In genomic region chr3:71127463-71128243, GRCh38 we compare ENCODE assay signal across 8 cellular contexts.
DNase-seq lines count a peak whose midpoint lies in the region; ATAC-seq and TF ChIP-seq lines count a peak whose summit lies in the region.

No MANE protein-coding gene starts in this region.

- no peak for ATAC-seq in HG02798 (IDR thresholded peaks at IDR 0.05; ENCODE audit: poor library complexity, unreplicated experiment)

- 84 to 86% methylated on average over 10 of the region's 10 CpGs for WGBS in GM23248 (ENCODE audit: low coverage in 1 of 2, low lambda C conversion rate in 2 of 2, missing lambda C conversion rate in 2 of 2), 2 experiments
- WGBS in esophagus squamous epithelium, 2 donors, result 38 to 46% methylated on average over 10 of the region's 10 CpGs

- no peak for TF ChIP-seq POLR2A in esophagus squamous epithelium (IDR thresholded peaks at IDR 0.05)

- H3K4me3 Mint-ChIP-seq in activated CD4-positive, alpha-beta T cell treated with anti-CD3 and anti-CD28 coated beads, Interleukin-2, amount 10 ng/mL, durations not matched to agents 24 days and 14 days, result peak overlapping the region; percentile 96

- no peaks in the 10 kb centered on the region for H3K9me3 Mint-ChIP-seq in activated CD4-positive, alpha-beta T cell treated with anti-CD3 and anti-CD28 coated beads, Interleukin-2, amount 10 ng/mL, durations not matched to agents 24 days and 14 days

- no peak overlapping the region for H3K9ac ChIP-seq in GM23248

- no peaks in the 10 kb centered on the region for H3F3A ChIP-seq in GM23248 (ENCODE audit: insufficient read depth)

- H3K27ac ChIP-seq in GM23248, result no peak overlapping the region
- H3K27ac ChIP-seq in esophagus squamous epithelium, result peak overlapping the region; percentile 1 to 94 (median 82)
- peak overlapping the region in 13 of 21 experiments; percentile 11 to 88 (median 42) for H3K27ac ChIP-seq in skin epidermis

- H3K36me3 Mint-ChIP-seq in activated CD4-positive, alpha-beta T cell treated with anti-CD3 and anti-CD28 coated beads, Interleukin-2, amount 10 ng/mL, durations not matched to agents 24 days and 14 days (ENCODE audit: low read depth), result peaks cover 29% of the 10 kb centered on the region

- no peaks in the 10 kb centered on the region for H3K27me3 ChIP-seq in GM23248 (replicated peaks; ENCODE audit: insufficient read depth)
- H3K27me3 ChIP-seq in esophagus squamous epithelium, result no peaks in the 10 kb centered on the region

- in situ Hi-C loops in GM23248 (cut with MboI), result no loop called here

- H3K4me1 Mint-ChIP-seq in activated CD4-positive, alpha-beta T cell treated with anti-CD3 and anti-CD28 coated beads, Interleukin-2, amount 10 ng/mL, durations not matched to agents 24 days and 14 days, result peaks cover 62% of the 10 kb centered on the region

- peak overlapping the region; percentile 22 for H3K4me2 ChIP-seq in GM23248 (ENCODE audit: unreplicated experiment)

- H3K27me3 Mint-ChIP-seq in activated CD4-positive, alpha-beta T cell treated with anti-CD3 and anti-CD28 coated beads, Interleukin-2, amount 10 ng/mL, durations not matched to agents 24 days and 14 days, result no peaks in the 10 kb centered on the region

- no peaks in the 10 kb centered on the region for H3K9me3 ChIP-seq in GM23248 (ENCODE audit: low read depth)
- no peaks in the 10 kb centered on the region for H3K9me3 ChIP-seq in esophagus squamous epithelium

- no peaks in the 10 kb centered on the region for H3K36me3 ChIP-seq in GM23248 (ENCODE audit: low read depth)
- no peaks in the 10 kb centered on the region for H3K36me3 ChIP-seq in esophagus squamous epithelium

- no peaks in the 10 kb centered on the region for H3K79me2 ChIP-seq in GM23248 (ENCODE audit: insufficient read depth)

- H3K27ac Mint-ChIP-seq in activated CD4-positive, alpha-beta T cell treated with anti-CD3 and anti-CD28 coated beads, Interleukin-2, amount 10 ng/mL, durations not matched to agents 24 days and 14 days, result peak overlapping the region; percentile 87

- TF ChIP-seq CTCF in esophagus squamous epithelium (IDR thresholded peaks at IDR 0.05) (no peak), foreskin fibroblast (IDR thresholded peaks at IDR 0.05; ENCODE audit: low read depth, low read length) (no peak)

- intact Hi-C loops in activated CD4-positive, alpha-beta T cell treated with anti-CD3 and anti-CD28 coated beads, Interleukin-2, amount 10 ng/mL, durations not matched to agents 24 days and 14 days (cut with micrococcal nuclease), result loop anchor here (1.0 to 5.0 kb wide), 11 partner anchors 18 to 459 kb away; no protein-coding TSS in a partner anchor
- intact Hi-C loops in esophagus squamous epithelium (cut with DNase I), result no loop called here

- DNase-seq in GM23248, result peak; percentile 41
- DNase-seq in activated CD4-positive, alpha-beta T cell treated with anti-CD3 and anti-CD28 coated beads, Interleukin-2, amount 10 ng/mL, durations not matched to agents 24 days and 14 days, result peak; percentile 79
- DNase-seq in esophagus squamous epithelium (lab: John Stamatoyannopoulos, UW), result no peak
- no peak for DNase-seq in foreskin fibroblast
- DNase-seq in DMS114 treated with DMSO at 0.1 percent for 48 hours (lab: John Stamatoyannopoulos, UW; ENCODE audit: unreplicated experiment), result no peak
- no peak for DNase-seq in RPMI8226

- H3K9me2 ChIP-seq in GM23248 (ENCODE audit: insufficient read depth), result no peaks in the 10 kb centered on the region

- H3K4me1 ChIP-seq in GM23248 (ENCODE audit: insufficient read depth) (0 out of 2 replicates have a peak, but pooled peaks cover 8% of the 10 kb centered on the region), esophagus squamous epithelium (peaks cover 12 to 97% (median 20%) of the 10 kb centered on the region in 3 donors)

- H3K4me3 ChIP-seq in GM23248 (no peak overlapping the region), esophagus squamous epithelium (peak overlapping the region in 3 of 4 donors; percentile 44 to 65 (median 60)), skin epidermis (no peak overlapping the region), foreskin fibroblast (ENCODE audit: low read depth in 1 of 2, low read length in 2 of 2) (no peak overlapping the region)

- no peak overlapping the region for H2AFZ ChIP-seq in GM23248

- no peaks in the 10 kb centered on the region for H4K20me1 ChIP-seq in GM23248 (ENCODE audit: insufficient read depth)

Comparison
In these comparisons a context has a peak if more than half of its experiments do, and no peak if none do; other contexts are left out.
1. DNase-seq: peak in GM23248 (single experiment) and activated CD4-positive, alpha-beta T cell treated with anti-CD3 and anti-CD28 coated beads, Interleukin-2, amount 10 ng/mL, durations not matched to agents 24 days and 14 days (single experiment); none in esophagus squamous epithelium (single experiment), foreskin fibroblast (0 of 2), DMS114 treated with DMSO at 0.1 percent for 48 hours (single experiment) and RPMI8226 (single experiment).
2. H3K4me3 ChIP-seq: peak in esophagus squamous epithelium (3 of 4); none in GM23248 (single experiment), skin epidermis (0 of 7) and foreskin fibroblast (0 of 2).